Comparison of ENCODE assay signal across 15 cellular contexts in the genomic region with DNA sequence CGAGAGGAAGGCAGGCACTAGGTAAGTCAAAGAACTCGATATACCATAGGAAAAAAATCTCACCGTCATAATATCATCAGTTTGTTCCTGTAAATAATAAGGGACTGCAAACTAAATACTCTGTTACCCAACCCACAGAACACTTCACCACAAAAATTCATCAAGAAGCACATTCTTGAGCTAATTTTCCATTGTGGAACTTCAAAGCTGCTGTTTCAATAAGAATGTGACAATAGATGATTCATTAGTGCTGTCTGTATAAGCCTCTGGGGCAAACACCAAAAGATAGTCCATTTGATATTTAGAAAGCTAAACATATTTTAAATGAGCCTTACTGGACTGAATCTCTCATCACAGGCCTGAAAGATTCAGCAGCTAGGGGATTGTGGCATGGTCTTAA.
"Had no signal": no experiment of that assay in that cellular context is flagged by ENCODE, and none has a peak within 500 bp of the region (broad histone marks: within the 10 kb centered on the region; RNA-seq: fewer than 3 reads in every experiment).

No MANE protein-coding gene starts in this region.

- DNase-seq: Kasumi-1, MG63, NCI-H1092 treated with DMSO at 0.1 percent for 48 hours, NCI-H1436, NCI-H2029, NCI-H2081 treated with DMSO at 0.1 percent for 48 hours, NCI-H2171, NCI-H226, NCI-H446, NCI-H524 treated with DMSO at 0.1 percent for 48 hours, SK-N-SH had no signal

- H3K4me2 ChIP-seq: KMS-11, SK-N-SH had no signal

- ATAC-seq: K562 had no signal

- H3K27me3 ChIP-seq: MG63 had no signal

- H3K9ac ChIP-seq: KMS-11, SK-N-SH had no signal

- H3K9me3 ChIP-seq: MG63, SK-N-SH had no signal

- H3K36me3 ChIP-seq: MG63 had no signal

- H3K27ac ChIP-seq: HL-60, KMS-11, RWPE1 had no signal

- H3K4me3 ChIP-seq: K562, MG63 had no signal
